ENCODE assay signal across 8 cellular contexts in genomic region chr2:27071990-27072830, GRCh38. TPM values are rescaled to one million over a fixed set of nuclear protein-coding genes. Genes with fewer than 3 reads are reported as not detected.
DNase-seq lines count a peak whose midpoint lies in the region; ATAC-seq and TF ChIP-seq lines count a peak whose summit lies in the region.

No MANE protein-coding gene starts in this region.

- peak overlapping the region; percentile 51 for H3K18ac ChIP-seq in H9 (ENCODE audit: insufficient read length, low read depth, low read length)

- H3K56ac ChIP-seq in H9 (ENCODE audit: insufficient read length, low read depth, low read length) = no peak overlapping the region

- intact Hi-C loops in colonic mucosa (cut with DNase I) = no loop called here

- H3K79me1 ChIP-seq in H9 (ENCODE audit: insufficient read depth, low read depth, low read length, poor library complexity, severe bottlenecking) = peaks cover 2% of the 10 kb centered on the region

- no peak for ATAC-seq in lung (ENCODE audit: insufficient read depth, low FRiP score)
- peak; percentile 62 for ATAC-seq in stimulated activated naive CD8-positive, alpha-beta T cell treated with anti-CD3 and anti-CD28 coated beads, Interleukin-15, amount 100 ng/mL, for 72 hours

- no CpG with 5 or more reads among the region's 34 CpGs for WGBS in H9 (ENCODE audit: extremely low coverage, insufficient read length, low lambda C conversion rate)
- WGBS in lung, 2 donors = 5 to 6% methylated on average over 31 to 34 of the region's 34 CpGs

- TF ChIP-seq CTCF in H9 (conservative IDR thresholded peaks at IDR 0.05) (no peak), RWPE1 (conservative IDR thresholded peaks at IDR 0.05; ENCODE audit: low read depth) (no peak), colonic mucosa (IDR thresholded peaks at IDR 0.05) (no peak), lung (IDR thresholded peaks at IDR 0.05; ENCODE audit: control extremely low read depth, extremely low read depth) (no peak)

- H3K27ac Mint-ChIP-seq in H9 = peak overlapping the region; percentile 88 to 97 (median 93)
- H3K27ac Mint-ChIP-seq in stimulated activated naive CD8-positive, alpha-beta T cell treated with anti-CD3 and anti-CD28 coated beads, Interleukin-15, amount 100 ng/mL, for 72 hours = peak overlapping the region; percentile 79 to 86

- H2AFZ ChIP-seq in H9 (ENCODE audit: low read length) = no peak overlapping the region

- H3K27me3 ChIP-seq in H9 (ENCODE audit: insufficient read depth, low read length) = no peaks in the 10 kb centered on the region
- no peaks in the 10 kb centered on the region for H3K27me3 ChIP-seq in colonic mucosa
- no peaks in the 10 kb centered on the region for H3K27me3 ChIP-seq in lung (ENCODE audit: control insufficient read depth, insufficient read depth)

- H3K9me3 Mint-ChIP-seq in H9 = no peaks in the 10 kb centered on the region; a peak in 1 of 5 replicates
- H3K9me3 Mint-ChIP-seq in stimulated activated naive CD8-positive, alpha-beta T cell treated with anti-CD3 and anti-CD28 coated beads, Interleukin-15, amount 100 ng/mL, for 72 hours = no peaks in the 10 kb centered on the region

- H2AK5ac ChIP-seq in H9 (ENCODE audit: insufficient read length, low read length) = no peak overlapping the region

- H4K8ac ChIP-seq in H9 (replicated peaks; ENCODE audit: insufficient read length, low read depth, low read length) = no peak overlapping the region

- no peak overlapping the region for H4K91ac ChIP-seq in H9 (ENCODE audit: insufficient read length, low read depth, low read length)

- no peak overlapping the region for H3T11ph ChIP-seq in H9 (ENCODE audit: low read length)

- no peaks in the 10 kb centered on the region for H3K9me3 ChIP-seq in H9 (ENCODE audit: control insufficient read depth, low read depth, low read length)
- no peaks in the 10 kb centered on the region for H3K9me3 ChIP-seq in colonic mucosa
- H3K9me3 ChIP-seq in lung (ENCODE audit: control insufficient read depth in 2 of 2, insufficient read depth in 1 of 2, low read length in 1 of 2) = no peaks in the 10 kb centered on the region

- H4K5ac ChIP-seq in H9 (ENCODE audit: insufficient read length, low read depth, low read length) = no peak overlapping the region

- peaks cover 17 to 37% (median 35%) of the 10 kb centered on the region in 3 experiments; a peak in 6 of 7 replicates for H3K36me3 Mint-ChIP-seq in H9 (ENCODE audit: insufficient read depth in 1 of 3, low read depth in 3 of 3)

- DNase-seq in GM03348 (ENCODE audit: low spot score) = peak; percentile 25
- DNase-seq in H9 = peak; percentile 79
- no peak for DNase-seq in RWPE1 (ENCODE audit: low spot score)
- peak; percentile 63 for DNase-seq in colonic mucosa
- DNase-seq in lung (ENCODE audit: low spot score) = no peak
- peak in 1 of 2 donors; percentile 66 for DNase-seq in stimulated activated naive CD8-positive, alpha-beta T cell treated with anti-CD3 and anti-CD28 coated beads, Interleukin-15, amount 100 ng/mL, for 72 hours
- DNase-seq in mesenteric fat pad (ENCODE audit: low spot score) = no peak
- DNase-seq in DMS153 (lab: John Stamatoyannopoulos, UW) = no peak

- POLR2A ChIA-PET in RWPE1 (lab: Yijun Ruan, JAX; ENCODE audit: low non-redundant PET) = interaction anchor here (1.4 kb wide), 1 partner anchor 15 kb away, joined by 4 read pairs; no protein-coding TSS in a partner anchor

- H3K36me3 ChIP-seq in colonic mucosa = peaks cover 4% of the 10 kb centered on the region
- H3K36me3 ChIP-seq in lung (ENCODE audit: control insufficient read depth in 2 of 2, insufficient read depth in 2 of 2, low read length in 2 of 2) = peaks cover 7 to 19% of the 10 kb centered on the region in 2 donors

- peaks cover 5% of the 10 kb centered on the region; the same call in 1 of the 2 replicates for H3K79me2 ChIP-seq in H9 (ENCODE audit: insufficient read depth, low read length)

- CTCF ChIA-PET in RWPE1 (lab: Yijun Ruan, JAX) = interaction anchor here (0.5 to 1.3 kb wide), 5 partner anchors 9 to 612 kb away, joined by 3 to 4 read pairs (median 3); partner anchors contain the start of gene KHK

- peak overlapping the region; percentile 90 for H3K4me2 ChIP-seq in H9 (ENCODE audit: insufficient read depth, insufficient read length, low read length)

- no peak overlapping the region for H2BK15ac ChIP-seq in H9 (ENCODE audit: low read depth, low read length)

- peaks cover 12% of the 10 kb centered on the region for H3K23me2 ChIP-seq in H9 (ENCODE audit: insufficient read length, low read depth, low read length, poor library complexity, severe bottlenecking)

- no peaks in the 10 kb centered on the region for H4K20me1 ChIP-seq in H9 (ENCODE audit: control insufficient read depth, insufficient read depth, insufficient read length)

- peak overlapping the region; percentile 61 for H3K9ac ChIP-seq in H9 (ENCODE audit: extremely low read depth, insufficient read length, low read length)
- peak overlapping the region; percentile 30 to 86 for H3K9ac ChIP-seq in colonic mucosa (ENCODE audit: low read depth in 2 of 2, low read length in 2 of 2)

- no peak overlapping the region for H2BK5ac ChIP-seq in H9 (ENCODE audit: insufficient read length, low read length)

- H3K27ac ChIP-seq in H9 (ENCODE audit: insufficient read length, low read depth, low read length) = no peak overlapping the region
- peak overlapping the region; percentile 75 for H3K27ac ChIP-seq in RWPE1
- H3K27ac ChIP-seq in colonic mucosa = peak overlapping the region; percentile 95
- peak overlapping the region; percentile 95 to 98 for H3K27ac ChIP-seq in lung (ENCODE audit: low read depth in 1 of 2, low read length in 1 of 2)

- H3K4me3 ChIP-seq in colonic mucosa (peak overlapping the region; percentile 77), lung (peak overlapping the region; percentile 58)

- no peak overlapping the region for H3K23ac ChIP-seq in H9 (ENCODE audit: insufficient read length, low read depth, low read length)

- no peak overlapping the region for H2BK20ac ChIP-seq in H9 (ENCODE audit: low read depth, low read length, poor library complexity, severe bottlenecking)

- no peak overlapping the region for H2BK120ac ChIP-seq in H9 (ENCODE audit: low read depth, low read length, poor library complexity, severe bottlenecking)

- peak overlapping the region; percentile 85 to 94 for H3K4me3 Mint-ChIP-seq in H9
- peak overlapping the region; percentile 91 to 94 for H3K4me3 Mint-ChIP-seq in stimulated activated naive CD8-positive, alpha-beta T cell treated with anti-CD3 and anti-CD28 coated beads, Interleukin-15, amount 100 ng/mL, for 72 hours

- H3K4ac ChIP-seq in H9 (ENCODE audit: low read depth, low read length) = no peak overlapping the region

- peaks cover 18 to 20% of the 10 kb centered on the region in 2 experiments for H3K4me1 Mint-ChIP-seq in H9
- H3K4me1 Mint-ChIP-seq in stimulated activated naive CD8-positive, alpha-beta T cell treated with anti-CD3 and anti-CD28 coated beads, Interleukin-15, amount 100 ng/mL, for 72 hours = peaks cover 80% of the 10 kb centered on the region

- H3K27me3 Mint-ChIP-seq in H9 (ENCODE audit: low read depth) = peaks cover 16% of the 10 kb centered on the region
- H3K27me3 Mint-ChIP-seq in stimulated activated naive CD8-positive, alpha-beta T cell treated with anti-CD3 and anti-CD28 coated beads, Interleukin-15, amount 100 ng/mL, for 72 hours = no peaks in the 10 kb centered on the region

- no peak overlapping the region for H2BK12ac ChIP-seq in H9 (ENCODE audit: insufficient read length, low read depth, low read length)

- H3K4me1 ChIP-seq in H9 (ENCODE audit: insufficient read depth, low read length) = no peaks in the 10 kb centered on the region
- H3K4me1 ChIP-seq in colonic mucosa = peaks cover 25% of the 10 kb centered on the region
- peaks cover 11 to 13% of the 10 kb centered on the region in 2 donors for H3K4me1 ChIP-seq in lung (ENCODE audit: control insufficient read depth in 2 of 2, insufficient read depth in 2 of 2, low read length in 2 of 2)

- H3K14ac ChIP-seq in H9 (ENCODE audit: insufficient read depth, low read length) = peak overlapping the region; percentile 45; the same call in 1 of the 2 replicates

RNA-seq across cellular contexts. Expression of gene OST4, which starts 0.8 kb away (rescaled TPM):
- total RNA-seq in H9 (2021) (214 and 215 TPM in 2 replicates), colonic mucosa (100 to 1,000 TPM; 272 to 331 TPM), lung (100 to 1,000 TPM; 164 to 238 TPM), mesenteric fat pad (275 TPM)
- 100 to 1,000 TPM; 379 to 577 TPM for polyA plus RNA-seq in lung

RNA-seq across cellular contexts. Expression of gene EMILIN1, which starts 6.2 kb away (rescaled TPM):
- total RNA-seq in H9 (2021) (1.2 and 1.8 TPM in 2 replicates), colonic mucosa (10 to 100 TPM; 20.2 to 43.0 TPM), lung (100 to 1,000 TPM in 1 of 2 donors, 10 to 100 TPM in 1; 88.4 to 163 TPM), mesenteric fat pad (77.4 TPM)
- 10 to 100 TPM; 74.1 to 98.6 TPM for polyA plus RNA-seq in lung

RNA-seq across cellular contexts. Expression of gene KHK, which starts 14.4 kb away (rescaled TPM):
- total RNA-seq in H9 (2021) = 12.1 and 12.2 TPM in 2 replicates
- total RNA-seq in colonic mucosa = 10 to 100 TPM in 1 of 2 donors, 1 to 10 TPM in 1; 8.9 to 20.3 TPM
- 1 to 10 TPM; 1.6 to 7.6 TPM for total RNA-seq in lung
- 1 to 10 TPM; 3.1 to 4.2 TPM for polyA plus RNA-seq in lung
- 4.7 TPM for total RNA-seq in mesenteric fat pad

RNA-seq across cellular contexts. Expression of gene AGBL5, which starts 20.7 kb away (rescaled TPM):
- total RNA-seq in H9 (2021) (55.4 and 58.3 TPM in 2 replicates), colonic mucosa (10 to 100 TPM; 15.1 to 16.8 TPM), lung (10 to 100 TPM; 17.3 to 22.3 TPM), mesenteric fat pad (20.3 TPM)
- 10 to 100 TPM in 1 of 2 donors, 1 to 10 TPM in 1; 8.6 to 11.6 TPM for polyA plus RNA-seq in lung

RNA-seq across cellular contexts. Expression of gene TMEM214, which starts 39.4 kb away (rescaled TPM):
- total RNA-seq in H9 (2021) = 53.9 and 55.3 TPM in 2 replicates
- 100 to 1,000 TPM in 1 of 2 donors, 10 to 100 TPM in 1; 76.6 to 121 TPM for total RNA-seq in colonic mucosa
- 10 to 100 TPM; 34.3 to 99.2 TPM for total RNA-seq in lung
- 10 to 100 TPM; 56.7 to 62.5 TPM for polyA plus RNA-seq in lung
- total RNA-seq in mesenteric fat pad = 148 TPM

Comparison
In these comparisons a context has a peak if more than half of its experiments do, and no peak if none do; other contexts are left out.
1. DNase-seq: peak in GM03348 (single experiment), H9 (single experiment) and colonic mucosa (single experiment); none in RWPE1 (single experiment), lung (single experiment), mesenteric fat pad (single experiment) and DMS153 (single experiment).